Comparison of ENCODE assay signal across 8 cellular contexts in genomic region chr4:166594326-166594946, GRCh38.
A peak's percentile ranks its signal among the peaks of the same experiment; 100 is the strongest.
DNase-seq lines count a peak whose midpoint lies in the region; ATAC-seq and TF ChIP-seq lines count a peak whose summit lies in the region.

No MANE protein-coding gene starts in this region.

- WGBS in gastroesophageal sphincter (ENCODE audit: low coverage in 1 of 2), 2 donors = 88% methylated on average over 1 of the region's 1 CpG; no CpG with 5 or more reads in 1 of the 2 donors

- H3K9ac ChIP-seq in adipocyte (ENCODE audit: low read length) = no peak overlapping the region

- no peaks in the 10 kb centered on the region for H3K27me3 ChIP-seq in H7 (ENCODE audit: control insufficient read depth, insufficient read depth, low read length)
- no peaks in the 10 kb centered on the region for H3K27me3 ChIP-seq in adipocyte (replicated peaks; ENCODE audit: control insufficient read depth, insufficient read depth, low read length)
- no peaks in the 10 kb centered on the region for H3K27me3 ChIP-seq in gastroesophageal sphincter

- TF ChIP-seq EP300 in gastroesophageal sphincter (IDR thresholded peaks at IDR 0.05) = no peak

- peak; percentile 28 for DNase-seq in DMS 273 (lab: John Stamatoyannopoulos, UW; ENCODE audit: unreplicated experiment)
- no peak for DNase-seq in DMS 273 treated with DMSO at 0.1 percent for 48 hours (lab: John Stamatoyannopoulos, UW)
- peak; percentile 45 for DNase-seq in H7
- peak; percentile 32 for DNase-seq in NB4 (ENCODE audit: low read depth)
- DNase-seq in adipocyte (ENCODE audit: low read depth) = peak; percentile 74
- peak; percentile 24 for DNase-seq in kidney tubule cell (ENCODE audit: low spot score)
- no peak for DNase-seq in stimulated activated CD4-positive, alpha-beta T cell treated with anti-CD3 and anti-CD28 coated beads, Interleukin-2, amount 100 ng/mL, for 48 hours

- H3K4me3 ChIP-seq in H7 (ENCODE audit: insufficient read depth, low read depth, low read length) (no peak overlapping the region), NB4 (ENCODE audit: low read depth, low read length) (no peak overlapping the region), adipocyte (ENCODE audit: low read length) (no peak overlapping the region), gastroesophageal sphincter (no peak overlapping the region)

- no peaks in the 10 kb centered on the region for H3K36me3 ChIP-seq in H7 (replicated peaks; ENCODE audit: control insufficient read depth, insufficient read depth, low read length)
- no peaks in the 10 kb centered on the region for H3K36me3 ChIP-seq in adipocyte (ENCODE audit: control insufficient read depth, insufficient read depth, low read length, severe bottlenecking)
- H3K36me3 ChIP-seq in gastroesophageal sphincter = no peaks in the 10 kb centered on the region

- H3K9me3 ChIP-seq in adipocyte (ENCODE audit: control insufficient read depth, low read length) = peaks cover 4% of the 10 kb centered on the region
- H3K9me3 ChIP-seq in gastroesophageal sphincter = no peaks in the 10 kb centered on the region

- ATAC-seq in gastroesophageal sphincter = no peak

- TF ChIP-seq CTCF in NB4 (IDR thresholded peaks at IDR 0.05; ENCODE audit: low read depth, low read length) = peak; percentile 53
- TF ChIP-seq CTCF in gastroesophageal sphincter (IDR thresholded peaks at IDR 0.05) = peak in 1 of 4 experiments; percentile 39

- H3K4me1 ChIP-seq in adipocyte (ENCODE audit: control insufficient read depth, insufficient read depth, low read length) (no peaks in the 10 kb centered on the region), gastroesophageal sphincter (no peaks in the 10 kb centered on the region)

- H3K27ac ChIP-seq in gastroesophageal sphincter = no peak overlapping the region

- TF ChIP-seq POLR2A in NB4 (IDR thresholded peaks at IDR 0.05; ENCODE audit: extremely low read depth, insufficient read length) (no peak), gastroesophageal sphincter (IDR thresholded peaks at IDR 0.05) (no peak)

Comparison
In these comparisons a context has a peak if more than half of its experiments do, and no peak if none do; other contexts are left out.
1. DNase-seq: peak in DMS 273 (single experiment), H7 (single experiment), NB4 (single experiment), adipocyte (single experiment) and kidney tubule cell (single experiment); none in DMS 273 treated with DMSO at 0.1 percent for 48 hours (single experiment) and stimulated activated CD4-positive, alpha-beta T cell treated with anti-CD3 and anti-CD28 coated beads, Interleukin-2, amount 100 ng/mL, for 48 hours (0 of 2).